Comparison of ENCODE assay signal across 1 cellular context in the genomic region with DNA sequence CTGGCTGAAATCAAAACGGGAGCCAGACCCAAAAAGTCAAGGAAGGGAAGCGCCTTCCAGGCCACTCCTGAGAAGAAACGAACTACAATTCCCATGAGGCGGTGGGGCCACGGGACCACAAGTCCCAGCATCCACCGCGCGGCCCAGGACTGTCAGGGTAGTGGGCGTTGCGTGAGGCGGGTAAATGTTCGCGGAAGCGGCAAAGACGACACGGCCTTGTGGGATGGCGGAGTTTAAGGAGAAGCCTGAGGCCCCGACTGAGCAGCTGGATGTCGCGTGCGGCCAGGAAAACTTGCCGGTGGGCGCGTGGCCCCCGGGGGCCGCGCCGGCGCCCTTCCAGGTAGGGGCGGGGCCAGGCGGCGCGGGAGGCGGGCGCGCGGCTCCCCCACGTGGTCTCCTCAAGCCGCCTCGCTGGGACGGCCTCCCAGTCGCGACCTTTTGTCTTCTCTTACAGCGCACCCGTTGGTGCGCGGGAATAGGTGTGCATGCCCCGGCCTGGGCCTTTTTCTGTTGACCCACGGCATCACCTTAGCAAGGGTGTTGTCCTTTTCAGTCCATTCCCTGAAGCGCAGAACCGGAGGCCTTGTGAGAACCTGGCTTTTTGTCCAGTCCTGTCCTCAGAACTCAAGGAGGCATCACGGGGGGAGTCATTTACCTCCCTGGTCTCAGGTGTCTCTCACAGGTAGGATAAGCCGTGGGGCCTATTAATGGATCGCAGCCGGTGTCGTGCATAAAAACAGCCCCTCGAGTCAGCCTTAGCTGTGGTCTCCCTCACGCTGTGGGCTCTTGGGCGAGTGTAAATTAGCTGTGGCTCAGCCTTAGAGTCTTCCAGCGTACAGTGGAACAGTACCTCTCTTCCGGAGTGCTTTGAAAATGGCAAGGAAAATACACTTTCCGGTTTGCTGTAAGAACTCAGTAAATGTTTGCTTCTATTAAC.
TF ChIP-seq lines count a peak whose summit lies in the region.

A gene (plus strand): TSS at position 183 of the 937 bp plus-strand sequence. CDS start 2 bp downstream, at position 185.

TF ChIP-seq in HepG2, 621 proteins besides CTCF, POLR2A, EP300 and RAD21 (continued from another document and continues in another):
- TF ChIP-seq MTA1 (CRISPR knock-in tag; IDR thresholded peaks at IDR 0.05; ENCODE audit: borderline replicate concordance): no peak
- TF ChIP-seq, protein P1, sequence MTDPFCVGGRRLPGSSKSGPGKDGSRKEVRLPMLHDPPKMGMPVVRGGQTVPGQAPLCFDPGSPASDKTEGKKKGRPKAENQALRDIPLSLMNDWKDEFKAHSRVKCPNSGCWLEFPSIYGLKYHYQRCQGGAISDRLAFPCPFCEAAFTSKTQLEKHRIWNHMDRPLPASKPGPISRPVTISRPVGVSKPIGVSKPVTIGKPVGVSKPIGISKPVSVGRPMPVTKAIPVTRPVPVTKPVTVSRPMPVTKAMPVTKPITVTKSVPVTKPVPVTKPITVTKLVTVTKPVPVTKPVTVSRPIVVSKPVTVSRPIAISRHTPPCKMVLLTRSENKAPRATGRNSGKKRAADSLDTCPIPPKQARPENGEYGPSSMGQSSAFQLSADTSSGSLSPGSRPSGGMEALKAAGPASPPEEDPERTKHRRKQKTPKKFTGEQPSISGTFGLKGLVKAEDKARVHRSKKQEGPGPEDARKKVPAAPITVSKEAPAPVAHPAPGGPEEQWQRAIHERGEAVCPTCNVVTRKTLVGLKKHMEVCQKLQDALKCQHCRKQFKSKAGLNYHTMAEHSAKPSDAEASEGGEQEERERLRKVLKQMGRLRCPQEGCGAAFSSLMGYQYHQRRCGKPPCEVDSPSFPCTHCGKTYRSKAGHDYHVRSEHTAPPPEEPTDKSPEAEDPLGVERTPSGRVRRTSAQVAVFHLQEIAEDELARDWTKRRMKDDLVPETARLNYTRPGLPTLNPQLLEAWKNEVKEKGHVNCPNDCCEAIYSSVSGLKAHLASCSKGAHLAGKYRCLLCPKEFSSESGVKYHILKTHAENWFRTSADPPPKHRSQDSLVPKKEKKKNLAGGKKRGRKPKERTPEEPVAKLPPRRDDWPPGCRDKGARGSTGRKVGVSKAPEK (CRISPR knock-in tag; IDR thresholded peaks at IDR 0.05; ENCODE audit: borderline replicate concordance): no peak
- TF ChIP-seq ADNP (CRISPR knock-in tag; IDR thresholded peaks at IDR 0.05): no peak
- TF ChIP-seq NKX3-1 (CRISPR knock-in tag; IDR thresholded peaks at IDR 0.05): no peak
- no peak for TF ChIP-seq ZNF121 (CRISPR knock-in tag; IDR thresholded peaks at IDR 0.05)
- TF ChIP-seq ZNF101 (CRISPR knock-in tag; IDR thresholded peaks at IDR 0.05; ENCODE audit: borderline replicate concordance, low read depth): no peak
- TF ChIP-seq ZSCAN9 (CRISPR knock-in tag; IDR thresholded peaks at IDR 0.05; ENCODE audit: borderline replicate concordance): peak; percentile 62; the same call in 1 of the 2 replicates
- TF ChIP-seq PCBP1 (IDR thresholded peaks at IDR 0.05; ENCODE audit: borderline replicate concordance, low read depth, low read length): no peak
- no peak for TF ChIP-seq NBN (conservative IDR thresholded peaks at IDR 0.05)
- TF ChIP-seq, protein P2, sequence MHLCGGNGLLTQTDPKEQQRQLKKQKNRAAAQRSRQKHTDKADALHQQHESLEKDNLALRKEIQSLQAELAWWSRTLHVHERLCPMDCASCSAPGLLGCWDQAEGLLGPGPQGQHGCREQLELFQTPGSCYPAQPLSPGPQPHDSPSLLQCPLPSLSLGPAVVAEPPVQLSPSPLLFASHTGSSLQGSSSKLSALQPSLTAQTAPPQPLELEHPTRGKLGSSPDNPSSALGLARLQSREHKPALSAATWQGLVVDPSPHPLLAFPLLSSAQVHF (CRISPR knock-in tag; IDR thresholded peaks at IDR 0.05): no peak
- TF ChIP-seq SRF (IDR thresholded peaks at IDR 0.05; ENCODE audit: low read depth, low read length): no peak
- no peak for TF ChIP-seq KDM6A (CRISPR knock-in tag; IDR thresholded peaks at IDR 0.05; ENCODE audit: low read depth)
- TF ChIP-seq, protein P3, sequence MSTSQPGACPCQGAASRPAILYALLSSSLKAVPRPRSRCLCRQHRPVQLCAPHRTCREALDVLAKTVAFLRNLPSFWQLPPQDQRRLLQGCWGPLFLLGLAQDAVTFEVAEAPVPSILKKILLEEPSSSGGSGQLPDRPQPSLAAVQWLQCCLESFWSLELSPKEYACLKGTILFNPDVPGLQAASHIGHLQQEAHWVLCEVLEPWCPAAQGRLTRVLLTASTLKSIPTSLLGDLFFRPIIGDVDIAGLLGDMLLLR (CRISPR knock-in tag; IDR thresholded peaks at IDR 0.05): 0 out of 2 replicates have a peak, but pooled peaks have one; percentile 62
- peak; percentile 92 for TF ChIP-seq SUZ12 (IDR thresholded peaks at IDR 0.05; ENCODE audit: low read depth, low read length)
- TF ChIP-seq, protein P4, sequence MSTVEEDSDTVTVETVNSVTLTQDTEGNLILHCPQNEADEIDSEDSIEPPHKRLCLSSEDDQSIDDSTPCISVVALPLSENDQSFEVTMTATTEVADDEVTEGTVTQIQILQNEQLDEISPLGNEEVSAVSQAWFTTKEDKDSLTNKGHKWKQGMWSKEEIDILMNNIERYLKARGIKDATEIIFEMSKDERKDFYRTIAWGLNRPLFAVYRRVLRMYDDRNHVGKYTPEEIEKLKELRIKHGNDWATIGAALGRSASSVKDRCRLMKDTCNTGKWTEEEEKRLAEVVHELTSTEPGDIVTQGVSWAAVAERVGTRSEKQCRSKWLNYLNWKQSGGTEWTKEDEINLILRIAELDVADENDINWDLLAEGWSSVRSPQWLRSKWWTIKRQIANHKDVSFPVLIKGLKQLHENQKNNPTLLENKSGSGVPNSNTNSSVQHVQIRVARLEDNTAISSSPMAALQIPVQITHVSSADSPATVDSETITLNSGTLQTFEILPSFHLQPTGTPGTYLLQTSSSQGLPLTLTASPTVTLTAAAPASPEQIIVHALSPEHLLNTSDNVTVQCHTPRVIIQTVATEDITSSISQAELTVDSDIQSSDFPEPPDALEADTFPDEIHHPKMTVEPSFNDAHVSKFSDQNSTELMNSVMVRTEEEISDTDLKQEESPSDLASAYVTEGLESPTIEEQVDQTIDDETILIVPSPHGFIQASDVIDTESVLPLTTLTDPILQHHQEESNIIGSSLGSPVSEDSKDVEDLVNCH (CRISPR knock-in tag; IDR thresholded peaks at IDR 0.05): 0 out of 2 replicates have a peak, but pooled peaks have one; percentile 19
- no peak for TF ChIP-seq DR1 (CRISPR knock-in tag; IDR thresholded peaks at IDR 0.05)
- TF ChIP-seq ZNF224 (CRISPR knock-in tag; IDR thresholded peaks at IDR 0.05): peak; percentile 64; the same call in 1 of the 2 replicates
- peak; percentile 34; the same call in 1 of the 2 replicates for TF ChIP-seq ZNF331 (CRISPR knock-in tag; IDR thresholded peaks at IDR 0.05)
- no peak for TF ChIP-seq GATA4 (IDR thresholded peaks at IDR 0.05; ENCODE audit: borderline replicate concordance, low read depth)
- no peak for TF ChIP-seq ZNF644 (CRISPR knock-in tag; IDR thresholded peaks at IDR 0.05; ENCODE audit: low read depth)
- TF ChIP-seq NCOA1 (CRISPR knock-in tag; IDR thresholded peaks at IDR 0.05): no peak
- no peak for TF ChIP-seq ZNF713 (CRISPR knock-in tag; IDR thresholded peaks at IDR 0.05)
- no peak for TF ChIP-seq ZNF264 (CRISPR knock-in tag; IDR thresholded peaks at IDR 0.05)
- no peak for TF ChIP-seq ZNF446 (CRISPR knock-in tag; IDR thresholded peaks at IDR 0.05)
- no peak for TF ChIP-seq SMAD1 (CRISPR knock-in tag; IDR thresholded peaks at IDR 0.05; ENCODE audit: borderline replicate concordance, low read depth)
- TF ChIP-seq ZNF615 (CRISPR knock-in tag; IDR thresholded peaks at IDR 0.05; ENCODE audit: borderline replicate concordance): peak; percentile 29; the same call in 1 of the 2 replicates
- TF ChIP-seq ZBTB7B (CRISPR knock-in tag; IDR thresholded peaks at IDR 0.05): 0 out of 2 replicates have a peak, but pooled peaks have one; percentile 15
- TF ChIP-seq, protein P5, sequence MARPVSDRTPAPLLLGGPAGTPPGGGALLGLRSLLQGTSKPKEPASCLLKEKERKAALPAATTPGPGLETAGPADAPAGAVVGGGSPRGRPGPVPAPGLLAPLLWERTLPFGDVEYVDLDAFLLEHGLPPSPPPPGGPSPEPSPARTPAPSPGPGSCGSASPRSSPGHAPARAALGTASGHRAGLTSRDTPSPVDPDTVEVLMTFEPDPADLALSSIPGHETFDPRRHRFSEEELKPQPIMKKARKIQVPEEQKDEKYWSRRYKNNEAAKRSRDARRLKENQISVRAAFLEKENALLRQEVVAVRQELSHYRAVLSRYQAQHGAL (CRISPR knock-in tag; IDR thresholded peaks at IDR 0.05; ENCODE audit: not compliant biosample characterization): no peak
- TF ChIP-seq ZNF703 (CRISPR knock-in tag; IDR thresholded peaks at IDR 0.05; ENCODE audit: borderline replicate concordance): no peak
- no peak for TF ChIP-seq ZNF678 (CRISPR knock-in tag; IDR thresholded peaks at IDR 0.05)
- no peak for TF ChIP-seq IKZF1 (IDR thresholded peaks at IDR 0.05)
- TF ChIP-seq SRSF4 (IDR thresholded peaks at IDR 0.05; ENCODE audit: low read depth, low read length, poor library complexity, severe bottlenecking): no peak
- TF ChIP-seq, protein P6, sequence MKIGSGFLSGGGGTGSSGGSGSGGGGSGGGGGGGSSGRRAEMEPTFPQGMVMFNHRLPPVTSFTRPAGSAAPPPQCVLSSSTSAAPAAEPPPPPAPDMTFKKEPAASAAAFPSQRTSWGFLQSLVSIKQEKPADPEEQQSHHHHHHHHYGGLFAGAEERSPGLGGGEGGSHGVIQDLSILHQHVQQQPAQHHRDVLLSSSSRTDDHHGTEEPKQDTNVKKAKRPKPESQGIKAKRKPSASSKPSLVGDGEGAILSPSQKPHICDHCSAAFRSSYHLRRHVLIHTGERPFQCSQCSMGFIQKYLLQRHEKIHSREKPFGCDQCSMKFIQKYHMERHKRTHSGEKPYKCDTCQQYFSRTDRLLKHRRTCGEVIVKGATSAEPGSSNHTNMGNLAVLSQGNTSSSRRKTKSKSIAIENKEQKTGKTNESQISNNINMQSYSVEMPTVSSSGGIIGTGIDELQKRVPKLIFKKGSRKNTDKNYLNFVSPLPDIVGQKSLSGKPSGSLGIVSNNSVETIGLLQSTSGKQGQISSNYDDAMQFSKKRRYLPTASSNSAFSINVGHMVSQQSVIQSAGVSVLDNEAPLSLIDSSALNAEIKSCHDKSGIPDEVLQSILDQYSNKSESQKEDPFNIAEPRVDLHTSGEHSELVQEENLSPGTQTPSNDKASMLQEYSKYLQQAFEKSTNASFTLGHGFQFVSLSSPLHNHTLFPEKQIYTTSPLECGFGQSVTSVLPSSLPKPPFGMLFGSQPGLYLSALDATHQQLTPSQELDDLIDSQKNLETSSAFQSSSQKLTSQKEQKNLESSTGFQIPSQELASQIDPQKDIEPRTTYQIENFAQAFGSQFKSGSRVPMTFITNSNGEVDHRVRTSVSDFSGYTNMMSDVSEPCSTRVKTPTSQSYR (CRISPR knock-in tag; IDR thresholded peaks at IDR 0.05; ENCODE audit: borderline replicate concordance): 0 out of 2 replicates have a peak, but pooled peaks have one; percentile 29
- peak; percentile 75 for TF ChIP-seq ZNF12 (CRISPR knock-in tag; IDR thresholded peaks at IDR 0.05)
- no peak for TF ChIP-seq GZF1 (CRISPR knock-in tag; IDR thresholded peaks at IDR 0.05)
- TF ChIP-seq ZNF382 (CRISPR knock-in tag; IDR thresholded peaks at IDR 0.05; ENCODE audit: borderline replicate concordance): no peak
- 0 out of 2 replicates have a peak, but pooled peaks have one; percentile 58 for TF ChIP-seq ZNF724P (CRISPR knock-in tag; IDR thresholded peaks at IDR 0.05; ENCODE audit: borderline replicate concordance)
- no peak for TF ChIP-seq ZNF251 (CRISPR knock-in tag; IDR thresholded peaks at IDR 0.05)
- TF ChIP-seq, protein P7, sequence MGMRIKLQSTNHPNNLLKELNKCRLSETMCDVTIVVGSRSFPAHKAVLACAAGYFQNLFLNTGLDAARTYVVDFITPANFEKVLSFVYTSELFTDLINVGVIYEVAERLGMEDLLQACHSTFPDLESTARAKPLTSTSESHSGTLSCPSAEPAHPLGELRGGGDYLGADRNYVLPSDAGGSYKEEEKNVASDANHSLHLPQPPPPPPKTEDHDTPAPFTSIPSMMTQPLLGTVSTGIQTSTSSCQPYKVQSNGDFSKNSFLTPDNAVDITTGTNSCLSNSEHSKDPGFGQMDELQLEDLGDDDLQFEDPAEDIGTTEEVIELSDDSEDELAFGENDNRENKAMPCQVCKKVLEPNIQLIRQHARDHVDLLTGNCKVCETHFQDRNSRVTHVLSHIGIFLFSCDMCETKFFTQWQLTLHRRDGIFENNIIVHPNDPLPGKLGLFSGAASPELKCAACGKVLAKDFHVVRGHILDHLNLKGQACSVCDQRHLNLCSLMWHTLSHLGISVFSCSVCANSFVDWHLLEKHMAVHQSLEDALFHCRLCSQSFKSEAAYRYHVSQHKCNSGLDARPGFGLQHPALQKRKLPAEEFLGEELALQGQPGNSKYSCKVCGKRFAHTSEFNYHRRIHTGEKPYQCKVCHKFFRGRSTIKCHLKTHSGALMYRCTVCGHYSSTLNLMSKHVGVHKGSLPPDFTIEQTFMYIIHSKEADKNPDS (CRISPR knock-in tag; IDR thresholded peaks at IDR 0.05): no peak
- TF ChIP-seq, protein P8, sequence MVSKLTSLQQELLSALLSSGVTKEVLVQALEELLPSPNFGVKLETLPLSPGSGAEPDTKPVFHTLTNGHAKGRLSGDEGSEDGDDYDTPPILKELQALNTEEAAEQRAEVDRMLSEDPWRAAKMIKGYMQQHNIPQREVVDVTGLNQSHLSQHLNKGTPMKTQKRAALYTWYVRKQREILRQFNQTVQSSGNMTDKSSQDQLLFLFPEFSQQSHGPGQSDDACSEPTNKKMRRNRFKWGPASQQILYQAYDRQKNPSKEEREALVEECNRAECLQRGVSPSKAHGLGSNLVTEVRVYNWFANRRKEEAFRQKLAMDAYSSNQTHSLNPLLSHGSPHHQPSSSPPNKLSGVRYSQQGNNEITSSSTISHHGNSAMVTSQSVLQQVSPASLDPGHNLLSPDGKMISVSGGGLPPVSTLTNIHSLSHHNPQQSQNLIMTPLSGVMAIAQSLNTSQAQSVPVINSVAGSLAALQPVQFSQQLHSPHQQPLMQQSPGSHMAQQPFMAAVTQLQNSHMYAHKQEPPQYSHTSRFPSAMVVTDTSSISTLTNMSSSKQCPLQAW (CRISPR knock-in tag; IDR thresholded peaks at IDR 0.05): peak; percentile 51
- no peak for TF ChIP-seq PAWR (CRISPR knock-in tag; IDR thresholded peaks at IDR 0.05; ENCODE audit: borderline replicate concordance)
- peak; percentile 71; the same call in 1 of the 2 replicates for TF ChIP-seq SP4 (CRISPR knock-in tag; IDR thresholded peaks at IDR 0.05)
- TF ChIP-seq, protein P9, sequence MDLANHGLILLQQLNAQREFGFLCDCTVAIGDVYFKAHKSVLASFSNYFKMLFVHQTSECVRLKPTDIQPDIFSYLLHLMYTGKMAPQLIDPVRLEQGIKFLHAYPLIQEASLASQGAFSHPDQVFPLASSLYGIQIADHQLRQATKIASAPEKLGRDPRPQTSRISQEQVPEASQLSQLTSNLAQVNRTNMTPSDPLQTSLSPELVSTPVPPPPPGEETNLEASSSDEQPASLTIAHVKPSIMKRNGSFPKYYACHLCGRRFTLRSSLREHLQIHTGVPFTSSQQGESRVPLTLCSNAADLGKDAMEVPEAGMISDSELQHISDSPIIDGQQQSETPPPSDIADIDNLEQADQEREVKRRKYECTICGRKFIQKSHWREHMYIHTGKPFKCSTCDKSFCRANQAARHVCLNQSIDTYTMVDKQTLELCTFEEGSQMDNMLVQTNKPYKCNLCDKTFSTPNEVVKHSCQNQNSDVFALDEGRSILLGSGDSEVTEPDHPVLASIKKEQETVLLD (CRISPR knock-in tag; IDR thresholded peaks at IDR 0.05; ENCODE audit: low read depth): no peak
- no peak for TF ChIP-seq ZNF720 (CRISPR knock-in tag; IDR thresholded peaks at IDR 0.05)
- TF ChIP-seq ZNF619 (CRISPR knock-in tag; IDR thresholded peaks at IDR 0.05): no peak
- TF ChIP-seq ZBTB38 (CRISPR knock-in tag; IDR thresholded peaks at IDR 0.05): no peak
- TF ChIP-seq ZMYM3 (CRISPR knock-in tag; IDR thresholded peaks at IDR 0.05): no peak
- no peak for TF ChIP-seq MAFK (conservative IDR thresholded peaks at IDR 0.05 in 1 of 2, IDR thresholded peaks at IDR 0.05 in 1 of 2; ENCODE audit: low read length in 2 of 2)
- TF ChIP-seq ZNF256 (CRISPR knock-in tag; conservative IDR thresholded peaks at IDR 0.05): no peak
